In the genomic region with DNA sequence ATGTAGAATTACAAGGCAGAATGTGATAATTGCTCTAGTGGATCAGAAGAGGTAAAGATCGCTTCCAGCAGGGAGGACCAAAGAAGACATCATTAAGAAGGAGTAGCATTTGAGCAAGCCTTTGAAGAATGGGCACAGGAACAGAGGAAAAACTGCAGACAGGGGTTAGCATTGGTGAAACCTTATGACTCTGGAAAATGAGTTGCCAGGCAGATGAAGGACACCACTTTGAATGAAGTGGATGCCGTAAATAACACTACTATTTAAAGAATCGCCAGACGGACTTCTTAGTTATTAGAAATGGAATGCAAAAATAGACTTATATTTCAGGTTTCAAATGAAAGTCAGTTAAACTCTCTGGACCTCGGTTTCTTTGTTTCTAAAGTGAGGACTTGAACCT, we compare ENCODE assay signal across 24 cellular contexts.
DNase-seq lines count a peak whose midpoint lies in the region; ATAC-seq and TF ChIP-seq lines count a peak whose summit lies in the region.
"Had no signal": no experiment of that assay in that cellular context is flagged by ENCODE, and none has a peak within 500 bp of the region (broad histone marks: within the 10 kb centered on the region; RNA-seq: fewer than 3 reads in every experiment).

No MANE protein-coding gene starts in this region.

- peaks cover 0 to 55% (median 27%) of the 10 kb centered on the region in 12 donors for H3K4me1 ChIP-seq in heart left ventricle

- peaks cover 10% of the 10 kb centered on the region for H3K9me3 Mint-ChIP-seq in nephron
- peaks cover 3% of the 10 kb centered on the region for H3K9me3 Mint-ChIP-seq in activated CD4-positive, alpha-beta T cell treated with anti-CD3 and anti-CD28 coated beads for 36 hours (ENCODE audit: low read depth)

- H3K36me3 ChIP-seq in heart left ventricle (no peaks in the 10 kb centered on the region), H7 (replicated peaks; ENCODE audit: control insufficient read depth, insufficient read depth, low read length) (no peaks in the 10 kb centered on the region)
- H3K36me3 ChIP-seq: HAP-1 had no signal

- TF ChIP-seq CTCF in heart left ventricle (IDR thresholded peaks at IDR 0.05) (no peak), nephron (IDR thresholded peaks at IDR 0.05; ENCODE audit: unreplicated experiment in 3 of 3) (no peak)

- H3K9me3 ChIP-seq in heart left ventricle, result no peaks in the 10 kb centered on the region
- H3K9me3 ChIP-seq: HAP-1, SK-N-SH had no signal

- peak overlapping the region; percentile 22 to 82 (median 56) for H3K27ac ChIP-seq in heart left ventricle
- H3K27ac ChIP-seq: GM23248, HL-60 had no signal

- DNase-seq in Right ventricle myocardium inferior (ENCODE audit: missing footprints) (no peak), cardiac septum (ENCODE audit: low spot score) (no peak), heart left ventricle (peak in 1 of 5 donors; percentile 10), T-helper 9 cell (no peak), NCI-H226 (no peak), H7 (no peak)
- DNase-seq in activated CD4-positive, alpha-beta T cell treated with anti-CD3 and anti-CD28 coated beads for 36 hours, result no peak
- DNase-seq: 8988T; AML-193; C1 segment of cervical spinal cord; CD8-positive, alpha-beta T cell; DND-41; GM23248; KBM-7; NCI-H1105; NCI-H146; NCI-H2029; NCI-H446; SHP77 treated with DMSO at 0.1 percent for 48 hours; SK-N-SH had no signal

- peak; percentile 71 for ATAC-seq in Right ventricle myocardium inferior
- ATAC-seq in heart left ventricle, result peak; percentile 80 to 87 (median 84)
- ATAC-seq in activated CD4-positive, alpha-beta T cell treated with anti-CD3 and anti-CD28 coated beads for 36 hours, result no peak
- ATAC-seq: CD8-positive, alpha-beta T cell; GM12878 had no signal

- peaks cover 31% of the 10 kb centered on the region for H3K36me3 Mint-ChIP-seq in nephron (ENCODE audit: low read depth)
- no peaks in the 10 kb centered on the region for H3K36me3 Mint-ChIP-seq in activated CD4-positive, alpha-beta T cell treated with anti-CD3 and anti-CD28 coated beads for 36 hours (ENCODE audit: low read depth)
- H3K36me3 Mint-ChIP-seq: CD8-positive, alpha-beta T cell had no signal

- WGBS in heart left ventricle, 4 donors, result 47 to 62% (median 58%) methylated on average over 5 of the region's 5 CpGs

- H3K27me3 ChIP-seq in heart left ventricle, result no peaks in the 10 kb centered on the region
- no peaks in the 10 kb centered on the region for H3K27me3 ChIP-seq in H7 (ENCODE audit: control insufficient read depth, insufficient read depth, low read length)

- H3K4me3 Mint-ChIP-seq in nephron, result peak overlapping the region in 1 of 3 experiments; percentile 43
- no peak overlapping the region for H3K4me3 Mint-ChIP-seq in activated CD4-positive, alpha-beta T cell treated with anti-CD3 and anti-CD28 coated beads for 36 hours
- H3K4me3 Mint-ChIP-seq: CD8-positive, alpha-beta T cell had no signal

- CTCF ChIA-PET in activated CD4-positive, alpha-beta T cell treated with anti-CD3 and anti-CD28 coated beads for 36 hours (lab: Charles Lee), result no interaction called here

- TF ChIP-seq POLR2A in heart left ventricle (IDR thresholded peaks at IDR 0.05), result no peak

- POLR2A ChIA-PET in activated CD4-positive, alpha-beta T cell treated with anti-CD3 and anti-CD28 coated beads for 36 hours (lab: Charles Lee), result no interaction called here

- peaks cover 3% of the 10 kb centered on the region for H3K27me3 Mint-ChIP-seq in nephron (ENCODE audit: low read depth)
- H3K27me3 Mint-ChIP-seq in activated CD4-positive, alpha-beta T cell treated with anti-CD3 and anti-CD28 coated beads for 36 hours, result no peaks in the 10 kb centered on the region

- peak overlapping the region in 2 of 3 experiments; percentile 2 to 7 for H3K27ac Mint-ChIP-seq in nephron
- H3K27ac Mint-ChIP-seq in activated CD4-positive, alpha-beta T cell treated with anti-CD3 and anti-CD28 coated beads for 36 hours, result no peak overlapping the region
- H3K27ac Mint-ChIP-seq: CD8-positive, alpha-beta T cell had no signal

- H3K4me1 Mint-ChIP-seq in nephron, result peaks cover 38% of the 10 kb centered on the region
- no peaks in the 10 kb centered on the region for H3K4me1 Mint-ChIP-seq in activated CD4-positive, alpha-beta T cell treated with anti-CD3 and anti-CD28 coated beads for 36 hours

- H3K4me3 ChIP-seq in heart left ventricle, result peak overlapping the region in 7 of 12 donors; percentile 5 to 34 (median 18)
- H3K4me3 ChIP-seq in H7 (ENCODE audit: insufficient read depth, low read depth, low read length), result no peak overlapping the region
- H3K4me3 ChIP-seq: GM12878, GM23248, HAP-1 had no signal

- intact Hi-C loops in Right ventricle myocardium inferior (cut with DNase I) (loop anchor here (10.0 kb wide), 1 partner anchor 127 kb away; no protein-coding TSS in a partner anchor), cardiac septum (cut with DNase I) (loop anchor here (5.0 to 10.0 kb wide), 2 partner anchors 35 to 127 kb away; no protein-coding TSS in a partner anchor), heart left ventricle (cut with DNase I) (loop anchor here in 3 of 10 donors (10.0 kb wide), 3 partner anchors 127 to 157 kb away; no protein-coding TSS in a partner anchor)
- intact Hi-C loops in activated CD4-positive, alpha-beta T cell treated with anti-CD3 and anti-CD28 coated beads for 36 hours (cut with DNase I, micrococcal nuclease), result no loop called here

Comparison
In these comparisons a context has a peak if more than half of its experiments do, and no peak if none do; other contexts are left out.
1. intact Hi-C loops: an anchor here in Right ventricle myocardium inferior (10.0 kb wide) and cardiac septum (5.0 to 10.0 kb wide); none called in activated CD4-positive, alpha-beta T cell treated with anti-CD3 and anti-CD28 coated beads for 36 hours.